10 cellular contexts compared by ENCODE assay signal in genomic region chr6:36769161-36769675, GRCh38.
DNase-seq lines count a peak whose midpoint lies in the region; ATAC-seq and TF ChIP-seq lines count a peak whose summit lies in the region.
"Had no signal": no experiment of that assay in that cellular context is flagged by ENCODE, and none has a peak within 500 bp of the region (broad histone marks: within the 10 kb centered on the region; RNA-seq: fewer than 3 reads in every experiment).

No MANE protein-coding gene starts in this region.

- H3K27me3 ChIP-seq in breast epithelium = no peaks in the 10 kb centered on the region
- H3K27me3 ChIP-seq in vagina = no peaks in the 10 kb centered on the region
- H3K27me3 ChIP-seq: adrenal gland had no signal

- no peak overlapping the region for H3K4me3 ChIP-seq in breast epithelium
- H3K4me3 ChIP-seq in vagina = no peak overlapping the region
- H3K4me3 ChIP-seq: adrenal gland had no signal

- CTCF ChIA-PET in MCF 10A (lab: Yijun Ruan, JAX) = interaction anchor here (0.5 to 7.7 kb wide), 8 partner anchors 10 to 249 kb away, joined by 3 to 42 read pairs (median 5); no protein-coding TSS in a partner anchor
- CTCF ChIA-PET in activated CD8-positive, alpha-beta T cell treated with anti-CD3 and anti-CD28 coated beads for 36 hours (lab: Charles Lee) = interaction anchor here (0.7 to 18.9 kb wide), 10 partner anchors 12 to 441 kb away, joined by 3 to 477 read pairs (median 38); partner anchors contain the start of genes C6orf89 and PPIL1
- CTCF ChIA-PET in HEK293T (lab: Yijun Ruan, JAX) = interaction anchor here (1.3 to 2.0 kb wide), 4 partner anchors 13 to 249 kb away, joined by 6 to 14 read pairs (median 8); no protein-coding TSS in a partner anchor

- H3K4me1 ChIP-seq in breast epithelium = no peaks in the 10 kb centered on the region
- peaks cover 26% of the 10 kb centered on the region for H3K4me1 ChIP-seq in vagina

- H3K27ac Mint-ChIP-seq in MCF 10A (ENCODE audit: low read depth, unreplicated experiment) = peak overlapping the region; percentile 27
- peak overlapping the region; percentile 79 for H3K27ac Mint-ChIP-seq in activated CD8-positive, alpha-beta T cell treated with anti-CD3 and anti-CD28 coated beads for 36 hours
- no peak overlapping the region for H3K27ac Mint-ChIP-seq in progenitor cell of endocrine pancreas

- TF ChIP-seq CTCF in MCF 10A (IDR thresholded peaks at IDR 0.05; ENCODE audit: unreplicated experiment) (no peak), breast epithelium (IDR thresholded peaks at IDR 0.05) (no peak), vagina (IDR thresholded peaks at IDR 0.05) (no peak), progenitor cell of endocrine pancreas (IDR thresholded peaks at IDR 0.05; ENCODE audit: unreplicated experiment) (no peak)
- TF ChIP-seq CTCF in activated CD8-positive, alpha-beta T cell treated with anti-CD3 and anti-CD28 coated beads for 36 hours (IDR thresholded peaks at IDR 0.05) = no peak

- H3K36me3 ChIP-seq in breast epithelium = no peaks in the 10 kb centered on the region
- H3K36me3 ChIP-seq in vagina = no peaks in the 10 kb centered on the region
- H3K36me3 ChIP-seq: adrenal gland had no signal

- POLR2A ChIA-PET in MCF 10A (lab: Yijun Ruan, JAX) = interaction anchor here (1.1 kb wide), 1 partner anchor 84 kb away, joined by 3 read pairs; no protein-coding TSS in a partner anchor
- POLR2A ChIA-PET in activated CD8-positive, alpha-beta T cell treated with anti-CD3 and anti-CD28 coated beads for 36 hours (lab: Charles Lee) = interaction anchor here (0.9 to 1.8 kb wide), 4 partner anchors 10 to 217 kb away, joined by 3 to 6 read pairs (median 4); partner anchors contain the start of gene MTCH1
- POLR2A ChIA-PET in HEK293T (lab: Yijun Ruan, JAX) = interaction anchor here (0.8 to 1.3 kb wide), 3 partner anchors 9 to 217 kb away, joined by 3 to 4 read pairs (median 4); partner anchors contain the start of genes MTCH1 and PPIL1

- H3K36me3 Mint-ChIP-seq in MCF 10A (ENCODE audit: insufficient read depth, unreplicated experiment) (no peaks in the 10 kb centered on the region), progenitor cell of endocrine pancreas (ENCODE audit: insufficient read depth) (no peaks in the 10 kb centered on the region)
- no peaks in the 10 kb centered on the region for H3K36me3 Mint-ChIP-seq in activated CD8-positive, alpha-beta T cell treated with anti-CD3 and anti-CD28 coated beads for 36 hours (ENCODE audit: low read depth)

- H3K9me3 ChIP-seq in breast epithelium (no peaks in the 10 kb centered on the region), vagina (no peaks in the 10 kb centered on the region)
- H3K9me3 ChIP-seq: adrenal gland had no signal

- H3K4me1 Mint-ChIP-seq in MCF 10A (ENCODE audit: insufficient read depth, unreplicated experiment) (peaks cover 17% of the 10 kb centered on the region), progenitor cell of endocrine pancreas (ENCODE audit: low read depth) (peaks cover 2% of the 10 kb centered on the region)
- H3K4me1 Mint-ChIP-seq in activated CD8-positive, alpha-beta T cell treated with anti-CD3 and anti-CD28 coated beads for 36 hours (ENCODE audit: low read depth) = peaks cover 35% of the 10 kb centered on the region

- intact Hi-C loops in MCF 10A (cut with micrococcal nuclease) = no loop called here
- intact Hi-C loops in breast epithelium (cut with DNase I; ENCODE audit: low total_unique reads) = no loop called here
- intact Hi-C loops in activated CD8-positive, alpha-beta T cell treated with anti-CD3 and anti-CD28 coated beads for 36 hours (cut with micrococcal nuclease) = loop anchor here (5.0 to 10.0 kb wide), 2 partner anchors 83 to 446 kb away; no protein-coding TSS in a partner anchor
- intact Hi-C loops in left cardiac atrium (cut with DNase I) = loop anchor here (2.0 to 5.0 kb wide), 3 partner anchors 82 to 248 kb away; no protein-coding TSS in a partner anchor
- intact Hi-C loops in vagina (cut with DNase I) = loop anchor here (10.0 kb wide), 1 partner anchor 216 kb away; the partner anchor contains the start of gene MTCH1

- peak; percentile 32 for DNase-seq in MCF 10A (ENCODE audit: unreplicated experiment)
- no peak for DNase-seq in breast epithelium (ENCODE audit: low spot score in 2 of 2)
- peak; percentile 15 for DNase-seq in activated CD8-positive, alpha-beta T cell treated with anti-CD3 and anti-CD28 coated beads for 36 hours
- peak; percentile 39 for DNase-seq in left cardiac atrium
- DNase-seq in vagina (ENCODE audit: extremely low spot score in 2 of 2) = no peak
- no peak for DNase-seq in HEK293T (ENCODE audit: extremely low spot score)
- no peak for DNase-seq in NK-92 treated with Interleukin-12 subunit alpha and Interleukin-12 subunit beta, amount 100 ng/mL, for 24 hours (lab: John Stamatoyannopoulos, UW)
- DNase-seq in progenitor cell of endocrine pancreas (ENCODE audit: low spot score, unreplicated experiment) = no peak
- DNase-seq: SHP77 had no signal

- H3K27ac ChIP-seq in breast epithelium (no peak overlapping the region), vagina (peak overlapping the region; percentile 23)
- H3K27ac ChIP-seq: adrenal gland had no signal

- no TSS peak for BruUV-seq in MCF 10A (replicated peaks; lab: Mats Ljungman, UMichigan)

- H3K4me3 Mint-ChIP-seq in MCF 10A (ENCODE audit: unreplicated experiment) (no peak overlapping the region), progenitor cell of endocrine pancreas (ENCODE audit: low read depth) (no peak overlapping the region)
- H3K4me3 Mint-ChIP-seq in activated CD8-positive, alpha-beta T cell treated with anti-CD3 and anti-CD28 coated beads for 36 hours = peak overlapping the region; percentile 39

- H3K27me3 Mint-ChIP-seq in MCF 10A (ENCODE audit: insufficient read depth, unreplicated experiment) (no peaks in the 10 kb centered on the region), progenitor cell of endocrine pancreas (peaks cover 23% of the 10 kb centered on the region)
- no peaks in the 10 kb centered on the region for H3K27me3 Mint-ChIP-seq in activated CD8-positive, alpha-beta T cell treated with anti-CD3 and anti-CD28 coated beads for 36 hours

- peak; percentile 6 for ATAC-seq in activated CD8-positive, alpha-beta T cell treated with anti-CD3 and anti-CD28 coated beads for 36 hours
- ATAC-seq in left cardiac atrium = peak; percentile 53 to 63

- H3K9me3 Mint-ChIP-seq in MCF 10A (ENCODE audit: unreplicated experiment) = no peaks in the 10 kb centered on the region
- no peaks in the 10 kb centered on the region for H3K9me3 Mint-ChIP-seq in activated CD8-positive, alpha-beta T cell treated with anti-CD3 and anti-CD28 coated beads for 36 hours
- H3K9me3 Mint-ChIP-seq in progenitor cell of endocrine pancreas (ENCODE audit: low read depth) = no peaks in the 10 kb centered on the region

- TF ChIP-seq POLR2A in breast epithelium (IDR thresholded peaks at IDR 0.05) = no peak
- TF ChIP-seq POLR2A in vagina (IDR thresholded peaks at IDR 0.05) = no peak

TF ChIP-seq in HEK293T, 16 proteins besides CTCF, POLR2A, EP300 and RAD21:
- TF ChIP-seq ELF4 (IDR thresholded peaks at IDR 0.05) (no peak), SUZ12 (IDR thresholded peaks at IDR 0.05) (no peak), ZNF384 (IDR thresholded peaks at IDR 0.05) (no peak), TARDBP (IDR thresholded peaks at IDR 0.05) (no peak), CTBP1 (IDR thresholded peaks at IDR 0.05; ENCODE audit: borderline replicate concordance) (no peak), ARNT (IDR thresholded peaks at IDR 0.05) (no peak), L3MBTL2 (conservative IDR thresholded peaks at IDR 0.05) (no peak)

Comparison
In these comparisons a context has a peak if more than half of its experiments do, and no peak if none do; other contexts are left out.
1. DNase-seq: peak in MCF 10A (single experiment), activated CD8-positive, alpha-beta T cell treated with anti-CD3 and anti-CD28 coated beads for 36 hours (single experiment) and left cardiac atrium (single experiment); none in breast epithelium (0 of 2), vagina (0 of 2), HEK293T (single experiment), NK-92 treated with Interleukin-12 subunit alpha and Interleukin-12 subunit beta, amount 100 ng/mL, for 24 hours (single experiment) and progenitor cell of endocrine pancreas (single experiment).
2. intact Hi-C loops: an anchor here in activated CD8-positive, alpha-beta T cell treated with anti-CD3 and anti-CD28 coated beads for 36 hours (5.0 to 10.0 kb wide), left cardiac atrium (2.0 to 5.0 kb wide) and vagina (10.0 kb wide); none called in MCF 10A and breast epithelium.